In genomic region chr2:47309952-47310800, GRCh38 we compare ENCODE assay signal across 8 cellular contexts. TPM values are rescaled to one million over a fixed set of nuclear protein-coding genes. Genes with fewer than 3 reads are reported as not detected.
A peak's percentile ranks its signal among the peaks of the same experiment; 100 is the strongest.
DNase-seq lines count a peak whose midpoint lies in the region; ATAC-seq and TF ChIP-seq lines count a peak whose summit lies in the region.

No MANE protein-coding gene starts in this region.

- ATAC-seq in GM19395 (IDR thresholded peaks at IDR 0.05; ENCODE audit: unreplicated experiment) (peak; percentile 89), HG03354 (IDR thresholded peaks at IDR 0.05; ENCODE audit: poor library complexity, severe bottlenecking, unreplicated experiment) (peak; percentile 80)
- ATAC-seq in activated naive CD8-positive, alpha-beta T cell treated with anti-CD3 and anti-CD28 coated beads, Interleukin-2, amount 50 U/mL, for 24 hours = no peak

- peak in 1 of 2 donors; percentile 35 for TF ChIP-seq POLR2A in tibial nerve (IDR thresholded peaks at IDR 0.05)

- no peak for TF ChIP-seq CTCF in CD14-positive monocyte (IDR thresholded peaks at IDR 0.05)
- TF ChIP-seq CTCF in tibial nerve (IDR thresholded peaks at IDR 0.05) = no peak
- no peak for TF ChIP-seq CTCF in HFFc6 (IDR thresholded peaks at IDR 0.05)

- H3K27me3 ChIP-seq in tibial nerve = no peaks in the 10 kb centered on the region

- intact Hi-C loops in CD14-positive monocyte (cut with micrococcal nuclease) = loop anchor here in 1 of 2 donors (5.0 kb wide), 1 partner anchor 38 kb away; no protein-coding TSS in a partner anchor

- DNase-seq in CD14-positive monocyte (ENCODE audit: low spot score) = peak; percentile 57
- DNase-seq in SKM-1 (lab: John Stamatoyannopoulos, UW; ENCODE audit: unreplicated experiment) = peak; percentile 93
- peak; percentile 71 for DNase-seq in iris pigment epithelial cell (ENCODE audit: low read depth)
- DNase-seq in tibial nerve (ENCODE audit: low spot score in 2 of 2) = no peak
- no peak for DNase-seq in HFFc6
- DNase-seq in activated naive CD8-positive, alpha-beta T cell treated with anti-CD3 and anti-CD28 coated beads, Interleukin-2, amount 50 U/mL, for 24 hours = no peak

- peak overlapping the region; percentile 76 to 92 (median 80) for H3K27ac ChIP-seq in tibial nerve

- H3K27ac Mint-ChIP-seq in CD14-positive monocyte = peak overlapping the region; percentile 91 to 98 (median 97)
- no peak overlapping the region for H3K27ac Mint-ChIP-seq in HFFc6
- no peak overlapping the region for H3K27ac Mint-ChIP-seq in activated naive CD8-positive, alpha-beta T cell treated with anti-CD3 and anti-CD28 coated beads, Interleukin-2, amount 50 U/mL, for 24 hours

- H3K9me3 Mint-ChIP-seq in CD14-positive monocyte (no peaks in the 10 kb centered on the region), HFFc6 (no peaks in the 10 kb centered on the region)
- no peaks in the 10 kb centered on the region for H3K9me3 Mint-ChIP-seq in activated naive CD8-positive, alpha-beta T cell treated with anti-CD3 and anti-CD28 coated beads, Interleukin-2, amount 50 U/mL, for 24 hours

- H3K36me3 ChIP-seq in tibial nerve = no peaks in the 10 kb centered on the region

- H3K4me1 Mint-ChIP-seq in CD14-positive monocyte (peaks cover 73% of the 10 kb centered on the region), HFFc6 (ENCODE audit: low read depth) (peaks cover 6% of the 10 kb centered on the region)
- peaks cover 11% of the 10 kb centered on the region for H3K4me1 Mint-ChIP-seq in activated naive CD8-positive, alpha-beta T cell treated with anti-CD3 and anti-CD28 coated beads, Interleukin-2, amount 50 U/mL, for 24 hours

- peak overlapping the region in 3 of 4 donors; percentile 20 to 35 (median 27) for H3K4me3 ChIP-seq in tibial nerve

- H3K36me3 Mint-ChIP-seq in CD14-positive monocyte (peaks cover under 1 to 2% of the 10 kb centered on the region in 2 donors), HFFc6 (ENCODE audit: low read depth) (no peaks in the 10 kb centered on the region)
- no peaks in the 10 kb centered on the region for H3K36me3 Mint-ChIP-seq in activated naive CD8-positive, alpha-beta T cell treated with anti-CD3 and anti-CD28 coated beads, Interleukin-2, amount 50 U/mL, for 24 hours (ENCODE audit: low read depth)

- H3K27me3 Mint-ChIP-seq in CD14-positive monocyte (ENCODE audit: low read depth in 3 of 3) = no peaks in the 10 kb centered on the region
- peaks cover 7% of the 10 kb centered on the region for H3K27me3 Mint-ChIP-seq in HFFc6 (ENCODE audit: insufficient read depth)
- peaks cover 3% of the 10 kb centered on the region for H3K27me3 Mint-ChIP-seq in activated naive CD8-positive, alpha-beta T cell treated with anti-CD3 and anti-CD28 coated beads, Interleukin-2, amount 50 U/mL, for 24 hours

- H3K4me3 Mint-ChIP-seq in CD14-positive monocyte = peak overlapping the region; percentile 44 to 76
- H3K4me3 Mint-ChIP-seq in HFFc6 = no peak overlapping the region
- no peak overlapping the region for H3K4me3 Mint-ChIP-seq in activated naive CD8-positive, alpha-beta T cell treated with anti-CD3 and anti-CD28 coated beads, Interleukin-2, amount 50 U/mL, for 24 hours

- peak in 1 of 2 donors; percentile 23 for TF ChIP-seq EP300 in tibial nerve (IDR thresholded peaks at IDR 0.05)

- H3K9me3 ChIP-seq in tibial nerve = no peaks in the 10 kb centered on the region

- peaks cover 0 to 80% (median 36%) of the 10 kb centered on the region in 4 donors for H3K4me1 ChIP-seq in tibial nerve

- WGBS in tibial nerve, 2 donors = 28 to 47% methylated on average over 9 of the region's 9 CpGs

RNA-seq across cellular contexts. Expression of gene EPCAM, which starts 58.9 kb away (rescaled TPM):
- polyA plus RNA-seq in CD14-positive monocyte = not detected
- total RNA-seq in tibial nerve = under 1 TPM in 2 of 4 donors, not detected in 2; 0.42 to 0.66 TPM
- total RNA-seq in HFFc6 (2021; fragmentation: NEBNext Ultra II Directional; extraction: Animal tissue kit (Norgen Biotek cat#: 25700)) = under 1 TPM; 0.21 to 0.74 (median 0.39) TPM

Comparison
In these comparisons a context has a peak if more than half of its experiments do, and no peak if none do; other contexts are left out.
1. DNase-seq: peak in CD14-positive monocyte (single experiment), SKM-1 (single experiment) and iris pigment epithelial cell (single experiment); none in tibial nerve (0 of 2), HFFc6 (single experiment) and activated naive CD8-positive, alpha-beta T cell treated with anti-CD3 and anti-CD28 coated beads, Interleukin-2, amount 50 U/mL, for 24 hours (single experiment).
2. H3K27ac Mint-ChIP-seq: peak in CD14-positive monocyte (7 of 7); none in HFFc6 (single experiment) and activated naive CD8-positive, alpha-beta T cell treated with anti-CD3 and anti-CD28 coated beads, Interleukin-2, amount 50 U/mL, for 24 hours (single experiment).
3. H3K4me3 Mint-ChIP-seq: peak in CD14-positive monocyte (2 of 2); none in HFFc6 (single experiment) and activated naive CD8-positive, alpha-beta T cell treated with anti-CD3 and anti-CD28 coated beads, Interleukin-2, amount 50 U/mL, for 24 hours (single experiment).